19 cellular contexts compared by ENCODE assay signal in genomic region chr2:55947759-55948158, GRCh38. TPM values are rescaled to one million over a fixed set of nuclear protein-coding genes. Genes with fewer than 3 reads are reported as not detected.
"Had no signal": no experiment of that assay in that cellular context is flagged by ENCODE, and none has a peak within 500 bp of the region (broad histone marks: within the 10 kb centered on the region; RNA-seq: fewer than 3 reads in every experiment).

No MANE protein-coding gene starts in this region.

- DNase-seq: activated CD4-positive, alpha-beta T cell treated with anti-CD3 and anti-CD28 coated beads, Interleukin-2, amount 50 U/mL, for 4 hours; activated naive CD4-positive, alpha-beta T cell; activated naive CD8-positive, alpha-beta T cell treated with anti-CD3 and anti-CD28 coated beads, Interleukin-2, amount 10 ng/mL, durations not matched to agents 7 days and 5 days; activated T-cell treated with anti-CD3 and anti-CD28 coated beads for 4 hours; aorta; cerebellar nuclear complex; dorsolateral prefrontal cortex; endodermal cell; left lung; nephron progenitor cell; psoas muscle; stimulated activated CD4-positive, alpha-beta T cell treated with anti-CD3 and anti-CD28 coated beads, Interleukin-12 subunit alpha, Interleukin-12 subunit beta, amount 100 ng/mL, for 4 hours; stimulated activated CD4-positive, alpha-beta T cell treated with anti-CD3 and anti-CD28 coated beads, Interleukin-2, amount 100 ng/mL, for 24 hours; stomach; T-cell; T-helper 9 cell; testis had no signal

- H3K4me3 ChIP-seq: breast epithelium, dorsolateral prefrontal cortex, left lung, psoas muscle, stomach, testis had no signal

- H3K4me3 Mint-ChIP-seq: activated naive CD8-positive, alpha-beta T cell treated with anti-CD3 and anti-CD28 coated beads, Interleukin-2, amount 10 ng/mL, durations not matched to agents 7 days and 5 days; endodermal cell; nephron progenitor cell; T-cell had no signal

- H3K36me3 ChIP-seq: breast epithelium, left lung, stomach had no signal

- H3K27ac ChIP-seq: breast epithelium, dorsolateral prefrontal cortex, left lung, psoas muscle, stomach, testis had no signal

- H3K27ac Mint-ChIP-seq: activated naive CD8-positive, alpha-beta T cell treated with anti-CD3 and anti-CD28 coated beads, Interleukin-2, amount 10 ng/mL, durations not matched to agents 7 days and 5 days; endodermal cell; nephron progenitor cell; T-cell had no signal

- ATAC-seq: activated CD4-positive, CD25-positive, alpha-beta regulatory T cell treated with anti-CD3 and anti-CD28 coated beads, Interleukin-2, amount 50 U/mL, for 24 hours; left lung; psoas muscle; T-cell had no signal

- H3K4me1 ChIP-seq: breast epithelium, left lung, psoas muscle, testis had no signal

- H3K9me3 Mint-ChIP-seq: activated naive CD8-positive, alpha-beta T cell treated with anti-CD3 and anti-CD28 coated beads, Interleukin-2, amount 10 ng/mL, durations not matched to agents 7 days and 5 days; endodermal cell had no signal

- H3K9me3 ChIP-seq: breast epithelium, left lung, psoas muscle, stomach, testis had no signal

- H3K4me1 Mint-ChIP-seq: activated naive CD8-positive, alpha-beta T cell treated with anti-CD3 and anti-CD28 coated beads, Interleukin-2, amount 10 ng/mL, durations not matched to agents 7 days and 5 days; endodermal cell; T-cell had no signal

- H3K36me3 Mint-ChIP-seq: activated naive CD8-positive, alpha-beta T cell treated with anti-CD3 and anti-CD28 coated beads, Interleukin-2, amount 10 ng/mL, durations not matched to agents 7 days and 5 days; T-cell had no signal

- H3K27me3 ChIP-seq: breast epithelium, dorsolateral prefrontal cortex, left lung, stomach, testis had no signal

RNA-seq across cellular contexts. Expression of gene EFEMP1, which starts 24.2 kb away (rescaled TPM):
- total RNA-seq: activated naive CD8-positive, alpha-beta T cell treated with anti-CD3 and anti-CD28 coated beads, Interleukin-2, amount 10 ng/mL, durations not matched to agents 7 days and 5 days had no signal
